ENCODE assay signal across 17 cellular contexts in the genomic region with DNA sequence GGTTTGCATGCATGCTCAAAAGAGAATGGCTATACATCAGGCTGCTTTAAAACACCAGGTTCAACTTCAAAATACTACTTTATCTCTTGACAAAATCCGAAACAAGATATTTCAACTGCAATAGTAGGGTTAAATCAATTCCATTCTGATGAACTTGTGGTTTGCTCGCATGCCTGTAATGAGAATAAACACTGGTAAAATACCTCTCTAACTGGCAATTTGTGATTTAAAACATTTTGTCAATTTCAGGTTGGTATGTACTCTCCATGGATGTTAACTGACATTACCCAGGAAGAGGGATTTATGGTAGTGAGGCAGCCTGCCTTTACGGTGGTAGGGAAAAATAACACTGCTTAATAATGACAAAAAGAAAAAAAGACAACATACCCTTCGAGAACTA.
DNase-seq lines count a peak whose midpoint lies in the region; ATAC-seq and TF ChIP-seq lines count a peak whose summit lies in the region.
"Had no signal": no experiment of that assay in that cellular context is flagged by ENCODE, and none has a peak within 500 bp of the region (broad histone marks: within the 10 kb centered on the region; RNA-seq: fewer than 3 reads in every experiment).

No MANE protein-coding gene starts in this region.

- ATAC-seq in SK-N-SH treated with all-trans-retinoic acid at 6 μM for 48 hours (peak; percentile 53; the same call in 2 of the 3 replicates), GM21423 (IDR thresholded peaks at IDR 0.05; ENCODE audit: unreplicated experiment) (no peak), HG02884 (IDR thresholded peaks at IDR 0.05; ENCODE audit: unreplicated experiment) (no peak)
- ATAC-seq: A549 had no signal

- H3K27me3 Mint-ChIP-seq in endodermal cell (ENCODE audit: insufficient read depth): no peaks in the 10 kb centered on the region
- H3K27me3 Mint-ChIP-seq: CD4-positive, alpha-beta T cell; IgD-negative memory B cell had no signal

- CTCF ChIA-PET in SK-N-SH (lab: Yijun Ruan, JAX): interaction anchor here (2.9 kb wide), 1 partner anchor 11 kb away, joined by 20 read pairs; no protein-coding TSS in a partner anchor

- no peaks in the 10 kb centered on the region for H3K27me3 ChIP-seq in SK-N-SH (ENCODE audit: insufficient read depth)
- no peaks in the 10 kb centered on the region for H3K27me3 ChIP-seq in endodermal cell (ENCODE audit: control insufficient read depth, insufficient read depth, low read length, poor library complexity, severe bottlenecking)
- H3K27me3 ChIP-seq in sigmoid colon: no peaks in the 10 kb centered on the region

- no peak for TF ChIP-seq RAD21 in SK-N-SH (IDR thresholded peaks at IDR 0.05; ENCODE audit: low read length)

- no peaks in the 10 kb centered on the region for H3F3A ChIP-seq in SK-N-SH (replicated peaks; ENCODE audit: insufficient read depth)

- peaks cover 8% of the 10 kb centered on the region for H3K36me3 Mint-ChIP-seq in endodermal cell (ENCODE audit: low read depth)

- DNase-seq in SK-N-SH (no peak), amniotic epithelial cell (ENCODE audit: low read depth) (peak; percentile 7), endodermal cell (no peak), sigmoid colon (no peak), hypothalamus (lab: John Stamatoyannopoulos, UW) (no peak)
- DNase-seq: AML-193; Caco-2; CD4-positive, alpha-beta T cell; GF-D8; HCEC 1CT had no signal

- H3K4me2 ChIP-seq in SK-N-SH: no peak overlapping the region
- H3K4me2 ChIP-seq: A549 had no signal

- no peak overlapping the region for H3K4me3 Mint-ChIP-seq in endodermal cell
- H3K4me3 Mint-ChIP-seq: CD4-positive, alpha-beta T cell; IgD-negative memory B cell had no signal

- H3K4me1 Mint-ChIP-seq in endodermal cell: peaks cover 4% of the 10 kb centered on the region
- H3K4me1 Mint-ChIP-seq: IgD-negative memory B cell had no signal

- no peaks in the 10 kb centered on the region; a peak in 2 of 4 replicates for H3K4me1 ChIP-seq in SK-N-SH (ENCODE audit: control insufficient read depth in 1 of 2, insufficient read depth in 2 of 2, low read depth in 1 of 2, low read length in 1 of 2)
- H3K4me1 ChIP-seq in endodermal cell (ENCODE audit: control insufficient read depth, insufficient read depth, low read length): no peaks in the 10 kb centered on the region
- no peaks in the 10 kb centered on the region for H3K4me1 ChIP-seq in sigmoid colon
- H3K4me1 ChIP-seq: A549, Caco-2 had no signal

- intact Hi-C loops in sigmoid colon (cut with DNase I): no loop called here

- no peak for TF ChIP-seq POLR2A in sigmoid colon (IDR thresholded peaks at IDR 0.05)

- no peaks in the 10 kb centered on the region for H4K20me1 ChIP-seq in SK-N-SH (ENCODE audit: insufficient read depth)

- H3K36me3 ChIP-seq in SK-N-SH (replicated peaks in 1 of 2; ENCODE audit: control insufficient read depth in 1 of 2, insufficient read depth in 2 of 2, low read length in 1 of 2): no peaks in the 10 kb centered on the region
- H3K36me3 ChIP-seq in endodermal cell (ENCODE audit: control insufficient read depth, insufficient read depth, low read length): no peaks in the 10 kb centered on the region
- H3K36me3 ChIP-seq in sigmoid colon: peaks cover 0 to 24% (median 3%) of the 10 kb centered on the region in 4 donors

- no peaks in the 10 kb centered on the region for H3K9me3 Mint-ChIP-seq in endodermal cell
- H3K9me3 Mint-ChIP-seq: CD4-positive, alpha-beta T cell had no signal

- POLR2A ChIA-PET in SK-N-SH (lab: Yijun Ruan, JAX): no interaction called here

- H3K27ac Mint-ChIP-seq in endodermal cell: peak overlapping the region; percentile 12
- H3K27ac Mint-ChIP-seq: CD4-positive, alpha-beta T cell; IgD-negative memory B cell had no signal

- H3K9me2 ChIP-seq in SK-N-SH: no peaks in the 10 kb centered on the region

- H2AFZ ChIP-seq in SK-N-SH (ENCODE audit: low read depth): no peak overlapping the region

- H3K9me3 ChIP-seq in SK-N-SH (no peaks in the 10 kb centered on the region), endodermal cell (ENCODE audit: control insufficient read depth, low read length) (no peaks in the 10 kb centered on the region), sigmoid colon (no peaks in the 10 kb centered on the region)
- H3K9me3 ChIP-seq: A549, Caco-2 had no signal

- no peak overlapping the region for H3K9ac ChIP-seq in SK-N-SH
- no peak overlapping the region for H3K9ac ChIP-seq in endodermal cell (ENCODE audit: extremely low read depth, low read length, poor library complexity, severe bottlenecking)

- TF ChIP-seq CTCF in SK-N-SH (IDR thresholded peaks at IDR 0.05): no peak
- TF ChIP-seq CTCF in endodermal cell (conservative IDR thresholded peaks at IDR 0.05): no peak
- no peak for TF ChIP-seq CTCF in sigmoid colon (IDR thresholded peaks at IDR 0.05)

- H3K4me3 ChIP-seq in SK-N-SH (ENCODE audit: low read depth in 2 of 2, low read length in 1 of 2): no peak overlapping the region
- H3K4me3 ChIP-seq in endodermal cell (ENCODE audit: low read length): no peak overlapping the region
- no peak overlapping the region for H3K4me3 ChIP-seq in sigmoid colon
- H3K4me3 ChIP-seq: A549 had no signal

- WGBS in SK-N-SH (ENCODE audit: low lambda C conversion rate): 78% methylated on average over 4 of the region's 4 CpGs
- 92 to 97% methylated on average over 3 to 4 of the region's 4 CpGs for WGBS in endodermal cell (ENCODE audit: insufficient coverage in 1 of 2, insufficient read length in 1 of 2), 2 experiments
- 86 to 90% methylated on average over 4 of the region's 4 CpGs for WGBS in sigmoid colon, 2 donors

- H3K27ac ChIP-seq in SK-N-SH (ENCODE audit: low read depth in 2 of 2, low read length in 1 of 2) (no peak overlapping the region), endodermal cell (ENCODE audit: low read depth, low read length) (no peak overlapping the region), sigmoid colon (no peak overlapping the region)
- H3K27ac ChIP-seq: 22Rv1, A549, C4-2B had no signal

- no peak for TF ChIP-seq EP300 in SK-N-SH (IDR thresholded peaks at IDR 0.05; ENCODE audit: borderline replicate concordance in 1 of 2, low read depth in 1 of 2, low read length in 1 of 2)
- TF ChIP-seq EP300 in sigmoid colon (IDR thresholded peaks at IDR 0.05): no peak

- H3K79me2 ChIP-seq in SK-N-SH (ENCODE audit: insufficient read depth): no peaks in the 10 kb centered on the region

TF ChIP-seq in SK-N-SH treated with all-trans-retinoic acid at 6 μM for 48 hours, 23 proteins besides CTCF, POLR2A, EP300 and RAD21 (continues in another document):
- TF ChIP-seq CSDC2 (CRISPR knock-in tag; IDR thresholded peaks at IDR 0.05): no peak
- TF ChIP-seq OSR1 (CRISPR knock-in tag; IDR thresholded peaks at IDR 0.05): no peak
- no peak for TF ChIP-seq ARNTL (CRISPR knock-in tag; IDR thresholded peaks at IDR 0.05; ENCODE audit: borderline replicate concordance, low read depth)
- no peak for TF ChIP-seq ESRRG (CRISPR knock-in tag; IDR thresholded peaks at IDR 0.05)
- TF ChIP-seq TSHZ2 (CRISPR knock-in tag; IDR thresholded peaks at IDR 0.05): no peak
- TF ChIP-seq ZNF8 (CRISPR knock-in tag; IDR thresholded peaks at IDR 0.05): no peak

TF ChIP-seq in SK-N-SH, 30 proteins besides CTCF, POLR2A, EP300 and RAD21:
- TF ChIP-seq RXRA (IDR thresholded peaks at IDR 0.05; ENCODE audit: borderline replicate concordance, low read depth) (no peak), TCF12 (IDR thresholded peaks at IDR 0.05) (no peak), RCOR1 (IDR thresholded peaks at IDR 0.05; ENCODE audit: low read length) (no peak), RFX5 (IDR thresholded peaks at IDR 0.05; ENCODE audit: low read length) (no peak), CHD2 (IDR thresholded peaks at IDR 0.05; ENCODE audit: low read length, partially characterized antibody) (no peak), SIN3A (IDR thresholded peaks at IDR 0.05; ENCODE audit: borderline replicate concordance, low read depth, low read length) (no peak)
- TF ChIP-seq, protein P1, sequence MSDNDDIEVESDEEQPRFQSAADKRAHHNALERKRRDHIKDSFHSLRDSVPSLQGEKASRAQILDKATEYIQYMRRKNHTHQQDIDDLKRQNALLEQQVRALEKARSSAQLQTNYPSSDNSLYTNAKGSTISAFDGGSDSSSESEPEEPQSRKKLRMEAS (IDR thresholded peaks at IDR 0.05; ENCODE audit: low read depth): no peak
- TF ChIP-seq, protein P2, sequence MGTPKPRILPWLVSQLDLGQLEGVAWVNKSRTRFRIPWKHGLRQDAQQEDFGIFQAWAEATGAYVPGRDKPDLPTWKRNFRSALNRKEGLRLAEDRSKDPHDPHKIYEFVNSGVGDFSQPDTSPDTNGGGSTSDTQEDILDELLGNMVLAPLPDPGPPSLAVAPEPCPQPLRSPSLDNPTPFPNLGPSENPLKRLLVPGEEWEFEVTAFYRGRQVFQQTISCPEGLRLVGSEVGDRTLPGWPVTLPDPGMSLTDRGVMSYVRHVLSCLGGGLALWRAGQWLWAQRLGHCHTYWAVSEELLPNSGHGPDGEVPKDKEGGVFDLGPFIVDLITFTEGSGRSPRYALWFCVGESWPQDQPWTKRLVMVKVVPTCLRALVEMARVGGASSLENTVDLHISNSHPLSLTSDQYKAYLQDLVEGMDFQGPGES (IDR thresholded peaks at IDR 0.05; ENCODE audit: low read depth, low read length): no peak
